Comparison of ENCODE assay signal across 27 cellular contexts in genomic region chrX:24410514-24411189, GRCh38.
"Had no signal": no experiment of that assay in that cellular context is flagged by ENCODE, and none has a peak within 500 bp of the region (broad histone marks: within the 10 kb centered on the region; RNA-seq: fewer than 3 reads in every experiment).

No MANE protein-coding gene starts in this region.

- H3K27ac Mint-ChIP-seq: activated T-helper 1 cell treated with anti-CD3 and anti-CD28 coated beads, Interleukin-12 subunit alpha, Interleukin-12 subunit beta, Interleukin-2, Interleukin-4 antibody, amounts not matched to agents 30 ng/mL and 10 ng/mL and 1 ng/mL, durations not matched to agents 14 hours and 24 hours and 36 hours; effector memory CD8-positive, alpha-beta T cell; mesothelial cell of epicardium; type B pancreatic cell had no signal

- H3K9me3 Mint-ChIP-seq: activated T-helper 1 cell treated with anti-CD3 and anti-CD28 coated beads, Interleukin-12 subunit alpha, Interleukin-12 subunit beta, Interleukin-2, Interleukin-4 antibody, amounts not matched to agents 30 ng/mL and 10 ng/mL and 1 ng/mL, durations not matched to agents 14 hours and 24 hours and 36 hours; effector memory CD8-positive, alpha-beta T cell; neural crest cell; type B pancreatic cell had no signal

- ATAC-seq: activated CD4-positive, CD25-positive, alpha-beta regulatory T cell treated with anti-CD3 and anti-CD28 coated beads, Interleukin-2, amount 50 U/mL, for 24 hours; effector memory CD8-positive, alpha-beta T cell; gastroesophageal sphincter; left colon; sciatic nerve; stimulated activated naive CD8-positive, alpha-beta T cell treated with anti-CD3 and anti-CD28 coated beads, Interleukin-15, Interleukin-2, amounts not matched to agents 100 U/mL and 50 U/mL, for 24 hours had no signal

- H3K27me3 Mint-ChIP-seq: effector memory CD8-positive, alpha-beta T cell; type B pancreatic cell had no signal

- DNase-seq: activated CD4-positive, alpha-beta T cell treated with anti-CD3 and anti-CD28 coated beads for 48 hours; activated CD4-positive, alpha-beta T cell treated with anti-CD3 and anti-CD28 coated beads, Interleukin-2, amount 50 U/mL, for 48 hours; activated CD8-positive, alpha-beta memory T cell treated with anti-CD3 and anti-CD28 coated beads for 24 hours; activated gamma-delta T cell; activated naive CD4-positive, alpha-beta T cell treated with anti-CD3 and anti-CD28 coated beads, Interleukin-2, amount 50 U/mL, for 16 hours; amniotic stem cell; brain microvascular endothelial cell; effector memory CD8-positive, alpha-beta T cell; kidney; left colon; naive B cell; nucleus accumbens; pancreas; retina; stimulated activated CD4-positive, alpha-beta T cell treated with anti-CD3 and anti-CD28 coated beads, Interleukin-12 subunit alpha, Interleukin-12 subunit beta, amount 100 ng/mL, for 4 hours; stimulated activated CD4-positive, alpha-beta T cell treated with anti-CD3 and anti-CD28 coated beads, Interleukin-4, amount 100 ng/mL, for 1 hour; stimulated activated naive CD8-positive, alpha-beta T cell treated with anti-CD3 and anti-CD28 coated beads, Interleukin-15, Interleukin-2, amounts not matched to agents 100 U/mL and 50 U/mL, for 24 hours; T1000; uterus; WERI-Rb-1 had no signal

- H3K4me1 Mint-ChIP-seq: neural crest cell had no signal

- H3K4me3 Mint-ChIP-seq: activated T-helper 1 cell treated with anti-CD3 and anti-CD28 coated beads, Interleukin-12 subunit alpha, Interleukin-12 subunit beta, Interleukin-2, Interleukin-4 antibody, amounts not matched to agents 30 ng/mL and 10 ng/mL and 1 ng/mL, durations not matched to agents 14 hours and 24 hours and 36 hours; effector memory CD8-positive, alpha-beta T cell; mesothelial cell of epicardium; naive B cell; neural crest cell; type B pancreatic cell had no signal

- H3K36me3 Mint-ChIP-seq: mesothelial cell of epicardium, naive B cell, type B pancreatic cell had no signal
